In genomic region chr2:201433389-201433995, GRCh38 we compare ENCODE assay signal across 13 cellular contexts. TPM values are rescaled to one million over a fixed set of nuclear protein-coding genes. Genes with fewer than 3 reads are reported as not detected.
A peak's percentile ranks its signal among the peaks of the same experiment; 100 is the strongest.
DNase-seq lines count a peak whose midpoint lies in the region; ATAC-seq, FAIRE-seq and TF ChIP-seq lines count a peak whose summit lies in the region.
"Had no signal": no experiment of that assay in that cellular context is flagged by ENCODE, and none has a peak within 500 bp of the region (broad histone marks: within the 10 kb centered on the region; RNA-seq: fewer than 3 reads in every experiment).

No MANE protein-coding gene starts in this region.

- peak overlapping the region; percentile 66 for H3K27ac Mint-ChIP-seq in activated T-helper 17 cell treated with anti-CD3 and anti-CD28 coated beads, Interleukin-2, amount 50 U/mL, for 72 hours
- H3K27ac Mint-ChIP-seq in activated CD4-positive, alpha-beta T cell treated with anti-CD3 and anti-CD28 coated beads, Interleukin-2, amount 10 ng/mL, durations not matched to agents 24 days and 14 days, result no peak overlapping the region

- peak overlapping the region; percentile 83 for H3K4me3 Mint-ChIP-seq in activated T-helper 17 cell treated with anti-CD3 and anti-CD28 coated beads, Interleukin-2, amount 50 U/mL, for 72 hours
- H3K4me3 Mint-ChIP-seq in activated CD4-positive, alpha-beta T cell treated with anti-CD3 and anti-CD28 coated beads, Interleukin-2, amount 10 ng/mL, durations not matched to agents 24 days and 14 days, result no peak overlapping the region

- DNase-seq in KBM-7 (peak; percentile 40), right atrium auricular region (ENCODE audit: low spot score) (no peak), RCC 7860 (ENCODE audit: low spot score) (no peak), NOMO-1 treated with dmso at 0.1 percent for 144 hours (lab: John Stamatoyannopoulos, UW; ENCODE audit: unreplicated experiment) (no peak)
- DNase-seq in activated CD4-positive, alpha-beta T cell treated with anti-CD3 and anti-CD28 coated beads, Interleukin-2, amount 10 ng/mL, durations not matched to agents 24 days and 14 days, result no peak
- DNase-seq in stimulated activated CD4-positive, alpha-beta T cell treated with anti-CD3 and anti-CD28 coated beads, Interleukin-1b, Interleukin-23, amount 100 ng/mL, for 48 hours, result no peak
- DNase-seq: effector CD8-positive, alpha-beta T cell; NCI-H1092; T1000 had no signal

- H3K27me3 ChIP-seq in right atrium auricular region (no peaks in the 10 kb centered on the region), skeletal muscle satellite cell (ENCODE audit: control insufficient read depth, insufficient read depth, low read length) (no peaks in the 10 kb centered on the region)

- H3K27me3 Mint-ChIP-seq in activated T-helper 17 cell treated with anti-CD3 and anti-CD28 coated beads, Interleukin-2, amount 50 U/mL, for 72 hours, result no peaks in the 10 kb centered on the region
- H3K27me3 Mint-ChIP-seq in activated CD4-positive, alpha-beta T cell treated with anti-CD3 and anti-CD28 coated beads, Interleukin-2, amount 10 ng/mL, durations not matched to agents 24 days and 14 days, result no peaks in the 10 kb centered on the region

- TF ChIP-seq CTCF in right atrium auricular region (IDR thresholded peaks at IDR 0.05), result no peak

- in situ Hi-C loops in KBM-7 (cut with MboI; ENCODE audit: low pct_unique_long_range_greater_than_20kb, low sequenced_read_pairs), result no loop called here

- no peaks in the 10 kb centered on the region for H3K36me3 Mint-ChIP-seq in activated T-helper 17 cell treated with anti-CD3 and anti-CD28 coated beads, Interleukin-2, amount 50 U/mL, for 72 hours (ENCODE audit: low read depth)
- peaks cover 34% of the 10 kb centered on the region for H3K36me3 Mint-ChIP-seq in activated CD4-positive, alpha-beta T cell treated with anti-CD3 and anti-CD28 coated beads, Interleukin-2, amount 10 ng/mL, durations not matched to agents 24 days and 14 days (ENCODE audit: low read depth)

- H3K4me1 ChIP-seq in right atrium auricular region, result peaks cover 0 to 54% of the 10 kb centered on the region in 2 donors
- peaks cover 30% of the 10 kb centered on the region for H3K4me1 ChIP-seq in skeletal muscle satellite cell (ENCODE audit: control insufficient read depth, insufficient read depth, low read length)
- H3K4me1 ChIP-seq: parathyroid adenoma had no signal

- H3K9ac ChIP-seq in skeletal muscle satellite cell (ENCODE audit: low read depth, low read length), result peak overlapping the region; percentile 26
- H3K9ac ChIP-seq: parathyroid adenoma had no signal

- ATAC-seq in activated T-helper 17 cell treated with anti-CD3 and anti-CD28 coated beads, Interleukin-2, amount 50 U/mL, for 72 hours (replicated peaks), result no peak
- ATAC-seq: HCT116 had no signal

- H3K27ac ChIP-seq in right atrium auricular region, result peak overlapping the region; percentile 79 to 83
- H3K27ac ChIP-seq: parathyroid adenoma had no signal

- FAIRE-seq in RCC 7860 (lab: Jason Lieb, UNC), result no peak

- peaks cover 25% of the 10 kb centered on the region for H3K4me1 Mint-ChIP-seq in activated T-helper 17 cell treated with anti-CD3 and anti-CD28 coated beads, Interleukin-2, amount 50 U/mL, for 72 hours
- peaks cover 33% of the 10 kb centered on the region for H3K4me1 Mint-ChIP-seq in activated CD4-positive, alpha-beta T cell treated with anti-CD3 and anti-CD28 coated beads, Interleukin-2, amount 10 ng/mL, durations not matched to agents 24 days and 14 days

- H3K4me3 ChIP-seq in right atrium auricular region (peak overlapping the region in 1 of 2 donors; percentile 19), skeletal muscle satellite cell (ENCODE audit: low read length) (no peak overlapping the region)

- intact Hi-C loops in activated CD4-positive, alpha-beta T cell treated with anti-CD3 and anti-CD28 coated beads, Interleukin-2, amount 10 ng/mL, durations not matched to agents 24 days and 14 days (cut with micrococcal nuclease), result loop anchor here (2.0 to 5.0 kb wide), 2 partner anchors 19 to 171 kb away; partner anchors contain the start of gene CASP8

- H3K9me3 Mint-ChIP-seq in activated T-helper 17 cell treated with anti-CD3 and anti-CD28 coated beads, Interleukin-2, amount 50 U/mL, for 72 hours, result peaks cover 6% of the 10 kb centered on the region
- H3K9me3 Mint-ChIP-seq in activated CD4-positive, alpha-beta T cell treated with anti-CD3 and anti-CD28 coated beads, Interleukin-2, amount 10 ng/mL, durations not matched to agents 24 days and 14 days, result peaks cover 14% of the 10 kb centered on the region

- no peaks in the 10 kb centered on the region for H3K9me3 ChIP-seq in right atrium auricular region
- H3K9me3 ChIP-seq in skeletal muscle satellite cell (replicated peaks; ENCODE audit: low read length), result no peaks in the 10 kb centered on the region

- peak overlapping the region; percentile 33 for H3K4me2 ChIP-seq in skeletal muscle satellite cell (ENCODE audit: low read length)

- H3K36me3 ChIP-seq in right atrium auricular region, result no peaks in the 10 kb centered on the region
- H3K36me3 ChIP-seq in skeletal muscle satellite cell (ENCODE audit: insufficient read depth, low read length), result peaks cover 7% of the 10 kb centered on the region

RNA-seq across cellular contexts. Expression of gene TRAK2, which starts 17.8 kb away (rescaled TPM):
- 10 to 100 TPM; 23.2 to 27.0 TPM for total RNA-seq in activated T-helper 17 cell treated with anti-CD3 and anti-CD28 coated beads, Interleukin-2, amount 50 U/mL, for 72 hours
- 100 to 1,000 TPM in 1 of 2 donors, 10 to 100 TPM in 1; 89.7 to 130 TPM for total RNA-seq in right atrium auricular region
- total RNA-seq in skeletal muscle satellite cell (2012; rRNA removed), result 39.1 and 48.7 TPM in 2 replicates
- total RNA-seq in activated CD4-positive, alpha-beta T cell treated with anti-CD3 and anti-CD28 coated beads, Interleukin-2, amount 10 ng/mL, durations not matched to agents 24 days and 14 days, result 26.5 and 29.1 TPM in 2 replicates

RNA-seq across cellular contexts. Expression of gene STRADB, which starts 18.0 kb away (rescaled TPM):
- total RNA-seq in activated T-helper 17 cell treated with anti-CD3 and anti-CD28 coated beads, Interleukin-2, amount 50 U/mL, for 72 hours, result 10 to 100 TPM; 13.6 to 14.5 TPM
- 10 to 100 TPM; 28.5 to 78.1 TPM for total RNA-seq in right atrium auricular region
- total RNA-seq in skeletal muscle satellite cell (2012; rRNA removed), result 33.9 and 38.5 TPM in 2 replicates
- total RNA-seq in activated CD4-positive, alpha-beta T cell treated with anti-CD3 and anti-CD28 coated beads, Interleukin-2, amount 10 ng/mL, durations not matched to agents 24 days and 14 days, result 18.5 and 20.1 TPM in 2 replicates
